ENCODE assay signal across 18 cellular contexts in the genomic region with DNA sequence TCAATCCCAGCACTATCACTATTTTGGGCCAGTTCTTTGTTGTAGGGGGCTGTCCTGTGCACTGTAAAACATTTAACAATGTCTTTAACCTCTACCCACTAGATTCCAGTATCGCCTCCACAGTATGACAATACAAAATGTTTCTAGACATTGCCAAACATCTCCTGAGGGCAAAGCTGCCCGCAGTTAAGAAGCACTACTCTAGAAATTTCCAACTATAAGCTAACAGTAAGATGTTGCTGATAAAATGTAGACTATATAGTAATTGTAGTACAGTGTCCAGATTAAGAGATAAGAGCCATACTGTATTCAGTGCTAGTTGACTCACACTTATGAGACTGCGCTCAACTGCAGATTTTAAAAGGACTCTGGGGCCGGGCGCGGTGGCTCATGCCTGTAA. TPM values are rescaled to one million over a fixed set of nuclear protein-coding genes. Genes with fewer than 3 reads are reported as not detected.
DNase-seq lines count a peak whose midpoint lies in the region; ATAC-seq, FAIRE-seq and TF ChIP-seq lines count a peak whose summit lies in the region.
"Had no signal": no experiment of that assay in that cellular context is flagged by ENCODE, and none has a peak within 500 bp of the region (broad histone marks: within the 10 kb centered on the region; RNA-seq: fewer than 3 reads in every experiment).

No MANE protein-coding gene starts in this region.

- H4K20me1 ChIP-seq in K562 (replicated peaks; ENCODE audit: control insufficient read depth, insufficient read depth, low read length): 0 out of 2 replicates have a peak, but pooled peaks cover 11% of the 10 kb centered on the region
- H4K20me1 ChIP-seq in neural cell (ENCODE audit: insufficient read depth): no peaks in the 10 kb centered on the region

- no peak for ATAC-seq in K562
- no peak for ATAC-seq in GM19035 (IDR thresholded peaks at IDR 0.05; ENCODE audit: unreplicated experiment)
- ATAC-seq: A549, HCT116 had no signal

- H3F3A ChIP-seq in neural cell (ENCODE audit: insufficient read depth, low read length, poor library complexity, severe bottlenecking): no peaks in the 10 kb centered on the region

- H3K4me2 ChIP-seq in K562 (ENCODE audit: insufficient read depth, low read length): no peak overlapping the region
- no peak overlapping the region for H3K4me2 ChIP-seq in neural cell (ENCODE audit: low read length)
- H3K4me2 ChIP-seq: A549 had no signal

- in situ Hi-C loops in K562 (cut with MboI): no loop called here

- H3K9me3 Mint-ChIP-seq in CD14-positive monocyte: no peaks in the 10 kb centered on the region
- H3K9me3 Mint-ChIP-seq in CD4-positive, alpha-beta memory T cell: no peaks in the 10 kb centered on the region

- no peak overlapping the region for H3K4me3 ChIP-seq in CD4-positive, alpha-beta memory T cell (ENCODE audit: low read length in 2 of 2)
- H3K4me3 ChIP-seq in K562 (no peak overlapping the region), neural cell (ENCODE audit: low read length) (peak overlapping the region; percentile 32)
- H3K4me3 ChIP-seq: A549 had no signal

- H3K9me2 ChIP-seq in neural cell (ENCODE audit: insufficient read depth, low read length): no peaks in the 10 kb centered on the region

- intact Hi-C loops in CD14-positive monocyte (cut with micrococcal nuclease) (loop anchor here in 1 of 2 donors (10.0 kb wide), 1 partner anchor 260 kb away; a partner anchor contains a TSS), K562 (cut with micrococcal nuclease) (no loop called here)
- intact Hi-C loops in CD4-positive, alpha-beta memory T cell (cut with micrococcal nuclease): no loop called here

- no peaks in the 10 kb centered on the region for H3K27me3 Mint-ChIP-seq in CD14-positive monocyte (ENCODE audit: low read depth in 3 of 3)
- no peaks in the 10 kb centered on the region for H3K27me3 Mint-ChIP-seq in CD4-positive, alpha-beta memory T cell

- TF ChIP-seq POLR2A in K562 (conservative IDR thresholded peaks at IDR 0.05): no peak

- no peak for FAIRE-seq in K562 (lab: Jason Lieb, UNC)
- FAIRE-seq: A549, G401.6, GM12891, GM19239 had no signal

- no peak for TF ChIP-seq EP300 in K562 (IDR thresholded peaks at IDR 0.05; ENCODE audit: low read length)
- TF ChIP-seq EP300 in neural cell (conservative IDR thresholded peaks at IDR 0.05; ENCODE audit: poor library complexity, severe bottlenecking): no peak

- H3K36me3 ChIP-seq in CD4-positive, alpha-beta memory T cell (ENCODE audit: insufficient read depth, low read length): peaks cover 8% of the 10 kb centered on the region
- H3K36me3 ChIP-seq in K562 (ENCODE audit: control insufficient read depth, insufficient read depth, low read length) (peaks cover 29% of the 10 kb centered on the region), neural cell (ENCODE audit: insufficient read depth, low read length) (no peaks in the 10 kb centered on the region)

- H3K27me3 ChIP-seq in CD4-positive, alpha-beta memory T cell (ENCODE audit: insufficient read depth, low read length): no peaks in the 10 kb centered on the region
- H3K27me3 ChIP-seq in K562 (ENCODE audit: control insufficient read depth in 2 of 2, insufficient read depth in 2 of 2, low read length in 2 of 2): no peaks in the 10 kb centered on the region
- no peaks in the 10 kb centered on the region for H3K27me3 ChIP-seq in neural cell (ENCODE audit: insufficient read depth, low read depth, low read length)
- H3K27me3 ChIP-seq: BE2C had no signal

- CTCF ChIA-PET in CD4-positive, alpha-beta memory T cell (lab: Charles Lee; ENCODE audit: partially characterized antibody): interaction anchor here (0.9 kb wide), 1 partner anchor 9 kb away, joined by 4 read pairs; no protein-coding TSS in a partner anchor
- CTCF ChIA-PET in K562 (lab: Yijun Ruan, JAX; ENCODE audit: low intra/inter-chr PET ratio): no interaction called here

- DNase-seq in CD14-positive monocyte (ENCODE audit: low spot score) (no peak), K562 (ENCODE audit: extremely low read depth in 1 of 4, low spot score in 3 of 4) (peak in 1 of 4 experiments; percentile 18), HuH-7 (ENCODE audit: low spot score) (no peak)
- no peak for DNase-seq in CD4-positive, alpha-beta memory T cell
- no peak for DNase-seq in stimulated activated CD4-positive, alpha-beta T cell treated with anti-CD3 and anti-CD28 coated beads, Interleukin-2, amount 100 ng/mL, for 48 hours
- DNase-seq: BE2C, Calu3, DMS 273 treated with DMSO at 0.1 percent for 48 hours, DMS79, EL, KBM-7 had no signal

- peaks cover 33 to 58% of the 10 kb centered on the region in 2 donors for H3K36me3 Mint-ChIP-seq in CD14-positive monocyte
- peaks cover 21 to 44% of the 10 kb centered on the region in 2 donors for H3K36me3 Mint-ChIP-seq in CD4-positive, alpha-beta memory T cell

- no peak overlapping the region for H3K9ac ChIP-seq in K562 (ENCODE audit: insufficient read depth in 1 of 2, low read depth in 2 of 2, low read length in 2 of 2)
- H3K9ac ChIP-seq in neural cell (ENCODE audit: low read length): no peak overlapping the region

- H2AFZ ChIP-seq in K562 (ENCODE audit: low read depth, low read length) (no peak overlapping the region), neural cell (ENCODE audit: low read depth, low read length) (no peak overlapping the region)

- H3K4me1 Mint-ChIP-seq in CD14-positive monocyte: peaks cover 46% of the 10 kb centered on the region
- peaks cover 25 to 47% (median 33%) of the 10 kb centered on the region in 4 donors for H3K4me1 Mint-ChIP-seq in CD4-positive, alpha-beta memory T cell

- H3K27ac Mint-ChIP-seq in CD14-positive monocyte: peak overlapping the region in 5 of 7 donors; percentile 6 to 85 (median 72)
- H3K27ac Mint-ChIP-seq in CD4-positive, alpha-beta memory T cell: peak overlapping the region in 4 of 7 donors; percentile 3 to 42 (median 29)

- peak overlapping the region in 1 of 2 donors; percentile 69 for H3K4me3 Mint-ChIP-seq in CD14-positive monocyte
- H3K4me3 Mint-ChIP-seq in CD4-positive, alpha-beta memory T cell: peak overlapping the region in 1 of 8 donors; percentile 59

- TF ChIP-seq RAD21 in K562 (CRISPR knock-in tag; conservative IDR thresholded peaks at IDR 0.05 in 1 of 2, IDR thresholded peaks at IDR 0.05 in 1 of 2) (no peak), neural cell (conservative IDR thresholded peaks at IDR 0.05) (no peak)

- no peaks in the 10 kb centered on the region for H3K9me3 ChIP-seq in CD4-positive, alpha-beta memory T cell (ENCODE audit: control insufficient read depth in 1 of 2, low read length in 2 of 2)
- H3K9me3 ChIP-seq in K562 (replicated peaks; ENCODE audit: control insufficient read depth, insufficient read depth, low read depth, low read length) (no peaks in the 10 kb centered on the region), neural cell (ENCODE audit: low read length) (no peaks in the 10 kb centered on the region)
- H3K9me3 ChIP-seq: A549, BE2C had no signal

- POLR2A ChIA-PET in CD4-positive, alpha-beta memory T cell (lab: Charles Lee; ENCODE audit: partially characterized antibody): no interaction called here
- POLR2A ChIA-PET in K562 (lab: Yijun Ruan, JAX): interaction anchor here (0.7 to 1.6 kb wide), 3 partner anchors 17 to 345 kb away, joined by 3 read pairs; no protein-coding TSS in a partner anchor

- 67% methylated on average over 6 of the region's 6 CpGs for WGBS in K562 (ENCODE audit: insufficient coverage, low coverage, missing lambda C conversion rate)

- H3K4me1 ChIP-seq in CD4-positive, alpha-beta memory T cell (ENCODE audit: insufficient read depth, low read length): peaks cover 69% of the 10 kb centered on the region
- H3K4me1 ChIP-seq in K562 (replicated peaks in 1 of 2; ENCODE audit: control insufficient read depth in 2 of 2, insufficient read depth in 2 of 2, low read length in 2 of 2): peaks cover 6 to 22% of the 10 kb centered on the region in 2 experiments; a peak in 4 of 5 replicates
- H3K4me1 ChIP-seq: BE2C had no signal

- peaks cover 64% of the 10 kb centered on the region for H3K79me2 ChIP-seq in K562 (ENCODE audit: control insufficient read depth, insufficient read depth, low read length)
- H3K79me2 ChIP-seq in neural cell (replicated peaks; ENCODE audit: insufficient read depth, low read length): peaks cover 57% of the 10 kb centered on the region

- no TSS peak for BruUV-seq in K562 (replicated peaks; lab: Mats Ljungman, UMichigan)

- H3K9me1 ChIP-seq in K562 (ENCODE audit: control insufficient read depth, insufficient read depth, low read length): no peaks in the 10 kb centered on the region

- TF ChIP-seq CTCF in CD14-positive monocyte (IDR thresholded peaks at IDR 0.05) (no peak), K562 (IDR thresholded peaks at IDR 0.05 in 2 of 3, conservative IDR thresholded peaks at IDR 0.05 in 1 of 3; ENCODE audit: insufficient read depth in 2 of 3, low read depth in 1 of 3, low read length in 3 of 3) (no peak), neural cell (IDR thresholded peaks at IDR 0.05; ENCODE audit: poor library complexity, severe bottlenecking) (no peak)

- H3K27ac ChIP-seq in CD4-positive, alpha-beta memory T cell (ENCODE audit: low read depth, low read length): no peak overlapping the region
- H3K27ac ChIP-seq in K562 (ENCODE audit: extremely low read depth, low read depth, low read length) (no peak overlapping the region), neural cell (ENCODE audit: low read length) (no peak overlapping the region)
- H3K27ac ChIP-seq: A549 had no signal

RNA-seq across cellular contexts. Expression of a gene that starts 5.0 kb away (rescaled TPM):
- 10 to 100 TPM; 29.6 to 41.0 TPM for polyA plus RNA-seq in CD14-positive monocyte
- 10 to 100 TPM; 30.1 to 32.5 TPM for total RNA-seq in CD4-positive, alpha-beta memory T cell
- 10 to 100 TPM; 12.4 to 21.6 TPM for polyA plus RNA-seq in CD4-positive, alpha-beta memory T cell
- 31.8 and 48.9 TPM in 2 replicates for total RNA-seq in K562 (2011; cell fraction: chromatin; rRNA removed; ENCODE audit: low replicate concordance)
- 9.0 and 9.3 TPM in 2 replicates for total RNA-seq in K562 (2011; cell fraction: nucleolus; rRNA removed)
- total RNA-seq in K562 (2011; cell fraction: nucleoplasm; rRNA removed): 11.7 and 13.0 TPM in 2 replicates
- 1.1 and 2.6 TPM in 2 replicates for total RNA-seq in K562 (2014; rRNA removed)
- 6.7 and 7.1 TPM in 2 replicates for total RNA-seq in K562 (2014; rRNA removed; fragmentation: Illumina TruSeq; extraction: Trizol)
- 4.3 and 4.4 TPM in 2 replicates for total RNA-seq in K562 (2015; rRNA removed; fragmentation: Illumina TruSeq; extraction: Trizol)
- total RNA-seq in K562 (2021): 11.3 and 12.2 TPM in 2 replicates
- polyA plus RNA-seq in K562 (2011; rRNA removed): 4.8 and 5.1 TPM in 2 replicates
- polyA plus RNA-seq in K562 (2011; cell fraction: cytosol; rRNA removed): 3.1 and 4.5 TPM in 2 replicates
- polyA plus RNA-seq in K562 (2011; cell fraction: nucleus; rRNA removed): 5.0 and 7.5 TPM in 2 replicates
- polyA plus RNA-seq in K562 (2012): 2.3 and 5.2 TPM in 2 replicates
- polyA plus RNA-seq in K562 (2014; fragmentation: Illumina TruSeq; extraction: Trizol): 5.2 and 6.1 TPM in 2 replicates
- 1 to 10 TPM; 1.9 to 2.4 TPM for polyA plus RNA-seq in K562 (2014; fragmentation: Nextera tagmentation; extraction: Ambion mirVana)
- 2.9 and 3.6 TPM in 2 replicates for polyA plus RNA-seq in K562 (2014; rRNA removed)
- 16.1 and 36.5 TPM in 2 replicates for polyA minus RNA-seq in K562 (2011; rRNA and poly(A)+ RNA removed)
- polyA minus RNA-seq in K562 (2011; cell fraction: cytosol; rRNA and poly(A)+ RNA removed): 2.8 and 3.1 TPM in 2 replicates
- 3.2 and 6.2 TPM in 2 replicates for polyA minus RNA-seq in K562 (2011; cell fraction: nucleus; rRNA and poly(A)+ RNA removed)
- polyA plus RNA-seq in neural cell: 3.7 and 3.8 TPM in 2 replicates
- 8.8 and 9.5 TPM in 2 replicates for polyA minus RNA-seq in neural cell

RNA-seq across cellular contexts. Expression of a gene that starts 46.4 kb away (rescaled TPM):
- 10 to 100 TPM; 13.3 to 29.6 TPM for polyA plus RNA-seq in CD14-positive monocyte
- 10 to 100 TPM; 13.8 to 14.1 TPM for total RNA-seq in CD4-positive, alpha-beta memory T cell
- polyA plus RNA-seq in CD4-positive, alpha-beta memory T cell: 10 to 100 TPM; 21.4 to 28.6 TPM
- total RNA-seq in K562 (2011; cell fraction: chromatin; rRNA removed; ENCODE audit: low replicate concordance): 10.5 and 18.9 TPM in 2 replicates
- 20.5 and 22.2 TPM in 2 replicates for total RNA-seq in K562 (2011; cell fraction: nucleolus; rRNA removed)
- 21.0 and 24.2 TPM in 2 replicates for total RNA-seq in K562 (2011; cell fraction: nucleoplasm; rRNA removed)
- 58.5 and 65.1 TPM in 2 replicates for total RNA-seq in K562 (2014; rRNA removed)
- total RNA-seq in K562 (2014; rRNA removed; fragmentation: Illumina TruSeq; extraction: Trizol): 47.2 and 51.0 TPM in 2 replicates
- total RNA-seq in K562 (2015; rRNA removed; fragmentation: Illumina TruSeq; extraction: Trizol): 34.1 and 34.2 TPM in 2 replicates
- total RNA-seq in K562 (2021): 57.2 and 60.1 TPM in 2 replicates
- polyA plus RNA-seq in K562 (2011; rRNA removed): 49.8 and 56.0 TPM in 2 replicates
- 48.6 and 49.6 TPM in 2 replicates for polyA plus RNA-seq in K562 (2011; cell fraction: cytosol; rRNA removed)
- polyA plus RNA-seq in K562 (2011; cell fraction: nucleus; rRNA removed): 18.8 and 19.7 TPM in 2 replicates
- polyA plus RNA-seq in K562 (2012): 32.7 and 40.3 TPM in 2 replicates
- polyA plus RNA-seq in K562 (2014; fragmentation: Illumina TruSeq; extraction: Trizol): 40.2 and 44.8 TPM in 2 replicates
- polyA plus RNA-seq in K562 (2014; fragmentation: Nextera tagmentation; extraction: Ambion mirVana): 10 to 100 TPM; 11.1 to 16.7 TPM
- 54.4 and 58.9 TPM in 2 replicates for polyA plus RNA-seq in K562 (2014; rRNA removed)
- polyA minus RNA-seq in K562 (2011; rRNA and poly(A)+ RNA removed): 25.0 and 26.0 TPM in 2 replicates
- 19.2 and 24.3 TPM in 2 replicates for polyA minus RNA-seq in K562 (2011; cell fraction: cytosol; rRNA and poly(A)+ RNA removed)
- polyA minus RNA-seq in K562 (2011; cell fraction: nucleus; rRNA and poly(A)+ RNA removed): 10.4 and 11.3 TPM in 2 replicates
- 27.6 and 34.1 TPM in 2 replicates for polyA plus RNA-seq in neural cell
- polyA minus RNA-seq in neural cell: 17.5 and 20.7 TPM in 2 replicates

RNA-seq across cellular contexts. Expression of a gene that starts 46.8 kb away (rescaled TPM):
- polyA plus RNA-seq in CD14-positive monocyte (10 to 100 TPM; 22.9 to 29.5 TPM), K562 (2011; rRNA removed) (17.3 and 20.7 TPM in 2 replicates), K562 (2014; fragmentation: Illumina TruSeq; extraction: Trizol) (8.5 and 12.4 TPM in 2 replicates), K562 (2014; fragmentation: Nextera tagmentation; extraction: Ambion mirVana) (1 to 10 TPM; 3.6 to 5.2 TPM), K562 (2014; rRNA removed) (47.9 and 58.3 TPM in 2 replicates), neural cell (133 and 143 TPM in 2 replicates)
- total RNA-seq in CD4-positive, alpha-beta memory T cell: 10 to 100 TPM; 12.4 to 13.9 TPM
- 10 to 100 TPM; 21.9 to 28.9 TPM for polyA plus RNA-seq in CD4-positive, alpha-beta memory T cell
- 2.4 and 6.3 TPM in 2 replicates for total RNA-seq in K562 (2011; cell fraction: chromatin; rRNA removed; ENCODE audit: low replicate concordance)
- total RNA-seq in K562 (2011; cell fraction: nucleolus; rRNA removed): 12.6 and 15.3 TPM in 2 replicates
- 6.2 and 7.9 TPM in 2 replicates for total RNA-seq in K562 (2011; cell fraction: nucleoplasm; rRNA removed)
- total RNA-seq in K562 (2014; rRNA removed) (70.9 and 85.3 TPM in 2 replicates), K562 (2014; rRNA removed; fragmentation: Illumina TruSeq; extraction: Trizol) (11.2 TPM in 2 replicates), K562 (2015; rRNA removed; fragmentation: Illumina TruSeq; extraction: Trizol) (18.6 and 22.0 TPM in 2 replicates), K562 (2021) (51.5 and 52.5 TPM in 2 replicates)
- 18.1 and 59.5 TPM in 2 replicates for polyA plus RNA-seq in K562 (2011; cell fraction: cytosol; rRNA removed)
- polyA plus RNA-seq in K562 (2011; cell fraction: nucleus; rRNA removed): 20.9 and 26.5 TPM in 2 replicates
- 19.8 and 25.5 TPM in 2 replicates for polyA plus RNA-seq in K562 (2012)
- polyA minus RNA-seq in K562 (2011; rRNA and poly(A)+ RNA removed): 2.0 and 2.6 TPM in 2 replicates
- 5.5 and 5.9 TPM in 2 replicates for polyA minus RNA-seq in K562 (2011; cell fraction: cytosol; rRNA and poly(A)+ RNA removed)
- 4.3 and 5.7 TPM in 2 replicates for polyA minus RNA-seq in K562 (2011; cell fraction: nucleus; rRNA and poly(A)+ RNA removed)
- polyA minus RNA-seq in neural cell: 27.5 and 30.8 TPM in 2 replicates
